Comparison of ENCODE assay signal across 8 cellular contexts in the genomic region with DNA sequence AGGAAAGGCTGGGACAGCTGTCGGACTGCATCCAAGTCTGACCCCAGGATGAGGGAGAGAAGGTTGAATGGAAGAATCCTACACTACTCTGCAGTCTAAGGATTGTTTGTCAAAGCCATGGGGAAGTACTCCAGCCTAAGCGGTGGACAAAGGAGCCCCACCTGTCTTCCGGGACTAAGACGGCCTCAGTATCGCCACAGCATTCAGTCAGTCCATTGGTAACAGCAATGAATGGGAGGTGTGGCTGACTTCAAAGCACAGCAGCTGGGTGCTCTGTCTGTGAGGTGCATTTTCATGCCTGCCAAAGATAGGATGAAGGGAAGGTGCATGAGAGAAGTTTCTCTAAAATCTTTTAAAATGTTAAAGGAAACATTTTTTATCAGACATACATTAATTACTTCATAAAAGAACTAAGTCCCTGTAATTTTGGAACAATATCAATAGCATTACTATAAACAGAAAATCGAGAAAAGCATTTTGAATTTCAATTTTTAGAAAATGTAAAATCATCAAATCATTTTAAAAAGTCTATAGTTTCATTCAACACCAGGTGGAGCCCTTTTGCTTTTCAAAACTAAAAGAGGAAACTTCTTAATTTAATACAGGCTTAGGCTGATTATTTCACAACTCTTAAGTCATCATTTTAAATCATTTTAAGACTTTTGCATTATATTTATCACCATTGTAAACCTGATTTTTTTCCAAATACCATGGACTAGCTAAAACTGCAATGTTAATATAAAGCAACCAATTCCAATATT. TPM values are rescaled to one million over a fixed set of nuclear protein-coding genes. Genes with fewer than 3 reads are reported as not detected.
DNase-seq lines count a peak whose midpoint lies in the region; ATAC-seq, FAIRE-seq and TF ChIP-seq lines count a peak whose summit lies in the region.

No MANE protein-coding gene starts in this region.

- no peaks in the 10 kb centered on the region for H3K79me2 ChIP-seq in fibroblast of lung (ENCODE audit: control insufficient read depth, insufficient read depth, low read length)

- DNase-seq in AG04449 (ENCODE audit: low read depth, low spot score) (no peak), HFFc6 (peak; percentile 17), RCC 7860 (ENCODE audit: low spot score) (no peak), fibroblast of lung (ENCODE audit: low read depth in 2 of 2) (peak; percentile 22 to 73), psoas muscle (no peak), anterior cingulate cortex (lab: John Stamatoyannopoulos, UW) (no peak)
- DNase-seq in activated CD4-positive, alpha-beta T cell treated with anti-CD3 and anti-CD28 coated beads for 36 hours, result no peak

- no peaks in the 10 kb centered on the region for H3K36me3 Mint-ChIP-seq in HFFc6 (ENCODE audit: low read depth)
- no peaks in the 10 kb centered on the region for H3K36me3 Mint-ChIP-seq in activated CD4-positive, alpha-beta T cell treated with anti-CD3 and anti-CD28 coated beads for 36 hours (ENCODE audit: low read depth)

- H3K4me3 Mint-ChIP-seq in HFFc6, result no peak overlapping the region
- no peak overlapping the region for H3K4me3 Mint-ChIP-seq in activated CD4-positive, alpha-beta T cell treated with anti-CD3 and anti-CD28 coated beads for 36 hours

- intact Hi-C loops in psoas muscle (cut with DNase I), result loop anchor here in 1 of 2 donors (5.0 kb wide), 1 partner anchor 127 kb away; a partner anchor contains a TSS
- intact Hi-C loops in activated CD4-positive, alpha-beta T cell treated with anti-CD3 and anti-CD28 coated beads for 36 hours (cut with DNase I, micrococcal nuclease), result loop anchor here (1.0 to 5.0 kb wide), 3 partner anchors 127 to 617 kb away; no protein-coding TSS in a partner anchor

- no peaks in the 10 kb centered on the region for H3K4me1 Mint-ChIP-seq in HFFc6 (ENCODE audit: low read depth)
- no peaks in the 10 kb centered on the region for H3K4me1 Mint-ChIP-seq in activated CD4-positive, alpha-beta T cell treated with anti-CD3 and anti-CD28 coated beads for 36 hours

- no peak overlapping the region for H3K9ac ChIP-seq in fibroblast of lung (ENCODE audit: insufficient read depth, low read length)

- H3K27ac Mint-ChIP-seq in HFFc6, result no peak overlapping the region
- no peak overlapping the region for H3K27ac Mint-ChIP-seq in activated CD4-positive, alpha-beta T cell treated with anti-CD3 and anti-CD28 coated beads for 36 hours

- peak; percentile 87 for FAIRE-seq in RCC 7860 (lab: Jason Lieb, UNC)

- CTCF ChIA-PET in AG04449 (lab: Yijun Ruan, JAX), result interaction anchor here (0.7 to 8.6 kb wide), 14 partner anchors 9 to 142 kb away, joined by 3 to 485 read pairs (median 5); a partner anchor contains a TSS
- CTCF ChIA-PET in activated CD4-positive, alpha-beta T cell treated with anti-CD3 and anti-CD28 coated beads for 36 hours (lab: Charles Lee), result interaction anchor here (1.0 to 2.2 kb wide), 4 partner anchors 127 to 158 kb away, joined by 4 to 9 read pairs (median 5); no protein-coding TSS in a partner anchor

- 9 to 13% (median 11%) methylated on average over 6 of the region's 6 CpGs for WGBS in psoas muscle, 3 donors

- H3K9me3 ChIP-seq in fibroblast of lung (ENCODE audit: control insufficient read depth, insufficient read depth, low read depth, low read length) (no peaks in the 10 kb centered on the region), psoas muscle (no peaks in the 10 kb centered on the region)

- no peaks in the 10 kb centered on the region; the same call in none of the 2 replicates for H3K27me3 Mint-ChIP-seq in HFFc6 (ENCODE audit: insufficient read depth)
- H3K27me3 Mint-ChIP-seq in activated CD4-positive, alpha-beta T cell treated with anti-CD3 and anti-CD28 coated beads for 36 hours, result peaks cover 7% of the 10 kb centered on the region

- H3K27ac ChIP-seq in fibroblast of lung (ENCODE audit: insufficient read depth, low read length), result no peak overlapping the region
- H3K27ac ChIP-seq in psoas muscle, result no peak overlapping the region

- TF ChIP-seq CTCF in AG04449 (IDR thresholded peaks at IDR 0.05; ENCODE audit: insufficient read depth, low read length, missing control alignments) (peak; percentile 12), HFFc6 (IDR thresholded peaks at IDR 0.05) (peak; percentile 87), fibroblast of lung (conservative IDR thresholded peaks at IDR 0.05 in 1 of 2, IDR thresholded peaks at IDR 0.05 in 1 of 2; ENCODE audit: low read depth in 1 of 2, low read length in 2 of 2) (peak; percentile 14 to 31), psoas muscle (IDR thresholded peaks at IDR 0.05) (peak; percentile 55)

- H3K4me2 ChIP-seq in fibroblast of lung (ENCODE audit: extremely low read depth, insufficient read depth, low read length), result no peak overlapping the region

- H3K36me3 ChIP-seq in fibroblast of lung (ENCODE audit: control insufficient read depth, insufficient read depth, low read length) (no peaks in the 10 kb centered on the region), psoas muscle (ENCODE audit: insufficient read depth in 1 of 2, low read depth in 1 of 2) (no peaks in the 10 kb centered on the region)

- H3K27me3 ChIP-seq in fibroblast of lung (ENCODE audit: control insufficient read depth, insufficient read depth, low read length) (peaks cover 4% of the 10 kb centered on the region), psoas muscle (ENCODE audit: insufficient read depth in 3 of 3, low read length in 2 of 3) (no peaks in the 10 kb centered on the region)

- H2AFZ ChIP-seq in fibroblast of lung (ENCODE audit: low read length), result no peak overlapping the region

- no peaks in the 10 kb centered on the region for H4K20me1 ChIP-seq in fibroblast of lung (ENCODE audit: control insufficient read depth, extremely low read depth, insufficient read depth, low read length)

- H3K9me3 Mint-ChIP-seq in HFFc6, result no peaks in the 10 kb centered on the region
- H3K9me3 Mint-ChIP-seq in activated CD4-positive, alpha-beta T cell treated with anti-CD3 and anti-CD28 coated beads for 36 hours (ENCODE audit: low read depth), result no peaks in the 10 kb centered on the region

- H3K4me1 ChIP-seq in fibroblast of lung (ENCODE audit: control insufficient read depth, extremely low read depth, insufficient read depth, low read length) (no peaks in the 10 kb centered on the region), psoas muscle (no peaks in the 10 kb centered on the region)

- no peak overlapping the region for H3K4me3 ChIP-seq in AG04449 (ENCODE audit: low read depth, low read length)
- no peak overlapping the region for H3K4me3 ChIP-seq in fibroblast of lung (replicated peaks in 1 of 4; ENCODE audit: control extremely low read depth in 1 of 4, insufficient read depth in 1 of 4, low read depth in 3 of 4, low read length in 4 of 4)
- H3K4me3 ChIP-seq in psoas muscle, result no peak overlapping the region

- ATAC-seq in psoas muscle, result no peak
- no peak for ATAC-seq in activated CD4-positive, alpha-beta T cell treated with anti-CD3 and anti-CD28 coated beads for 36 hours
- no peak for ATAC-seq in HG03025 (IDR thresholded peaks at IDR 0.05; ENCODE audit: low FRiP score, unreplicated experiment)

- POLR2A ChIA-PET in AG04449 (lab: Yijun Ruan, JAX), result no interaction called here
- POLR2A ChIA-PET in activated CD4-positive, alpha-beta T cell treated with anti-CD3 and anti-CD28 coated beads for 36 hours (lab: Charles Lee), result no interaction called here

RNA-seq across cellular contexts. Expression of a gene that starts 27.6 kb away (rescaled TPM):
- 1 to 10 TPM; 3.6 to 5.7 (median 5.0) TPM for total RNA-seq in HFFc6 (2021; fragmentation: NEBNext Ultra II Directional; extraction: Animal tissue kit (Norgen Biotek cat#: 25700))
- 9.5 and 9.6 TPM in 2 replicates for total RNA-seq in fibroblast of lung
- 2.4 and 5.6 TPM in 2 replicates for polyA plus RNA-seq in fibroblast of lung
- polyA plus RNA-seq in fibroblast of lung (2012), result 1.3 and 2.5 TPM in 2 replicates
- 1.3 and 2.5 TPM in 2 replicates for polyA minus RNA-seq in fibroblast of lung (ENCODE audit: low replicate concordance)
- total RNA-seq in psoas muscle, result 1 to 10 TPM; 2.0 to 4.5 (median 2.3) TPM
- 1 to 10 TPM; 1.3 to 2.0 (median 1.5) TPM for polyA plus RNA-seq in psoas muscle
- under 1 TPM; 0.50 to 0.56 TPM for total RNA-seq in activated CD4-positive, alpha-beta T cell treated with anti-CD3 and anti-CD28 coated beads for 36 hours

Comparison
In these comparisons a context has a peak if more than half of its experiments do, and no peak if none do; other contexts are left out.
1. DNase-seq: peak in HFFc6 (single experiment) and fibroblast of lung (2 of 2); none in AG04449 (single experiment), RCC 7860 (single experiment), psoas muscle (0 of 2), activated CD4-positive, alpha-beta T cell treated with anti-CD3 and anti-CD28 coated beads for 36 hours (single experiment) and anterior cingulate cortex (0 of 58).
2. CTCF ChIP-seq: peak in every context shown above with its lines; median percentile 87 in HFFc6; 55 in psoas muscle; 22 in fibroblast of lung; 12 in AG04449.